ENCODE assay signal across 8 cellular contexts in the genomic region with DNA sequence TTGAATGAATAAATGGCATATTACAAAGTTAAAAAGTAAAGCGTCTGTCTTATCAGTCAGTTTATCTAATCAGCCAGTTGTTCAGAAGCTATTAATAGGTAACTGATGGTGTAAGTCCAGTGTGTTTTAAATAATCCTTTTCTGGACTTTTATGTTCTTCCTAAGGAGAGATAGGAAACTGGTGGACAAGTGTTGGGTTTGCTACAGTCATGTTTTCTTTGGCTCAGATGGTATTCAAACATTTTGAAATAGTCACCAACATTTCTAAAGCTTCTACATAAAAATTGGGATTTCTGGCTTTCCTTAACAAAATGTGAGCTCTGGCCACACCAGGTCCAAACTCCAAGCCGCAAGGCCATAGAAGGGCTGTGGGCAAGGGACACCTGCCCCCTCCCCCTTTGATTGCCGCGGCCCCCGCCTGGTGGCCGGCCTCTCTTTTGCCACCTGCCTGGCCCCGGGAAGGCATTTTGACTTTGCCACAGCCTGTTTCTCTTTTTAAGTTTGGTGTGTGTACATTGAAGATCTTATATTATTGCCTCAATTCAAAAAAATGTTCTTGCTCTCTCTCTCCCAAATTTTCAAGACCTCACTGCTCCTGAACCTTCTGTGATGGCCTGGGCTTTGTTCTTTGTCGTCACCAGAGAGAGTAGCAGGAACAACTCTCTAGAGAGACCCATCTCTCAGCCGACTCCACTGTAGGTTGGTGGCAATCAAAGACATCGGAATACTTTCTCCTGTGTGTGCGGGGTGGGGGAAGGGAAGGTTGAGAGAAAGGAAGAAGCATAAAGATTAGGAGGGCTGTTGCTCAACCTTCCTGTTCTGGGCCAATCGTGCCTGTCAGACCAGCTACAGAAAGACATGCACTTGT.
DNase-seq lines count a peak whose midpoint lies in the region; ATAC-seq and TF ChIP-seq lines count a peak whose summit lies in the region.

No MANE protein-coding gene starts in this region.

- peak; percentile 24 for DNase-seq in GM23248
- peak; percentile 57 for DNase-seq in SK-MEL-5 (ENCODE audit: low read depth, low spot score)
- peak; percentile 71 for DNase-seq in endodermal cell
- no peak for DNase-seq in activated gamma-delta T cell treated with Interleukin-2 at 50 U/mL for 16 hours
- DNase-seq in NCI-H1694 treated with DMSO at 0.1 percent for 48 hours (lab: John Stamatoyannopoulos, UW), result no peak
- DNase-seq in NCI-H446 (lab: John Stamatoyannopoulos, UW), result no peak

- no peaks in the 10 kb centered on the region for H3K9me2 ChIP-seq in GM23248 (ENCODE audit: insufficient read depth)

- no peak overlapping the region for H3K4me2 ChIP-seq in GM23248 (ENCODE audit: unreplicated experiment)

- ATAC-seq in activated CD4-positive, CD25-positive, alpha-beta regulatory T cell treated with anti-CD3 and anti-CD28 coated beads, Interleukin-2, amount 50 U/mL, for 24 hours, result no peak

- H3K36me3 Mint-ChIP-seq in endodermal cell (ENCODE audit: low read depth), result no peaks in the 10 kb centered on the region

- no peaks in the 10 kb centered on the region for H3K9me3 Mint-ChIP-seq in endodermal cell

- TF ChIP-seq CTCF in endodermal cell (conservative IDR thresholded peaks at IDR 0.05) (peak; percentile 40), neutrophil (IDR thresholded peaks at IDR 0.05) (no peak)

- H3K9me3 ChIP-seq in GM23248 (ENCODE audit: low read depth), result no peaks in the 10 kb centered on the region
- no peaks in the 10 kb centered on the region for H3K9me3 ChIP-seq in endodermal cell (ENCODE audit: control insufficient read depth, low read length)
- H3K9me3 ChIP-seq in neutrophil, result no peaks in the 10 kb centered on the region

- peaks cover 29% of the 10 kb centered on the region for H3K4me1 Mint-ChIP-seq in endodermal cell

- no peaks in the 10 kb centered on the region for H3K27me3 Mint-ChIP-seq in endodermal cell (ENCODE audit: insufficient read depth)

- no peaks in the 10 kb centered on the region for H3K36me3 ChIP-seq in GM23248 (ENCODE audit: low read depth)
- H3K36me3 ChIP-seq in endodermal cell (ENCODE audit: control insufficient read depth, insufficient read depth, low read length), result no peaks in the 10 kb centered on the region
- H3K36me3 ChIP-seq in neutrophil, result no peaks in the 10 kb centered on the region

- no peaks in the 10 kb centered on the region; the same call in 1 of the 2 replicates for H3F3A ChIP-seq in GM23248 (ENCODE audit: insufficient read depth)

- H2AFZ ChIP-seq in GM23248, result peak overlapping the region; percentile 60

- 78 to 80% methylated on average over 9 to 12 of the region's 12 CpGs for WGBS in GM23248 (ENCODE audit: low coverage in 1 of 2, low lambda C conversion rate in 2 of 2, missing lambda C conversion rate in 2 of 2), 2 experiments
- WGBS in endodermal cell (ENCODE audit: insufficient coverage in 1 of 2, insufficient read length in 1 of 2), 2 experiments, result 46 to 63% methylated on average over 4 to 11 of the region's 12 CpGs

- no peaks in the 10 kb centered on the region for H4K20me1 ChIP-seq in GM23248 (ENCODE audit: insufficient read depth)

- H3K27me3 ChIP-seq in GM23248 (replicated peaks; ENCODE audit: insufficient read depth) (no peaks in the 10 kb centered on the region), endodermal cell (ENCODE audit: control insufficient read depth, insufficient read depth, low read length, poor library complexity, severe bottlenecking) (no peaks in the 10 kb centered on the region), neutrophil (no peaks in the 10 kb centered on the region)

- H3K4me3 ChIP-seq in GM23248, result no peak overlapping the region
- peak overlapping the region; percentile 5 for H3K4me3 ChIP-seq in endodermal cell (ENCODE audit: low read length)
- peak overlapping the region; percentile 50 to 51 for H3K4me3 ChIP-seq in neutrophil (ENCODE audit: low read depth in 1 of 2, low read length in 1 of 2)

- in situ Hi-C loops in GM23248 (cut with MboI) (no loop called here), SK-MEL-5 (cut with HindIII; ENCODE audit: low pct_unique_long_range_greater_than_20kb, low sequenced_read_pairs) (no loop called here)

- H3K79me2 ChIP-seq in GM23248 (ENCODE audit: insufficient read depth), result no peaks in the 10 kb centered on the region

- H3K4me1 ChIP-seq in GM23248 (ENCODE audit: insufficient read depth) (no peaks in the 10 kb centered on the region), endodermal cell (ENCODE audit: control insufficient read depth, insufficient read depth, low read length) (peaks cover 10% of the 10 kb centered on the region), neutrophil (ENCODE audit: control insufficient read depth in 1 of 2, insufficient read depth in 1 of 2, low read depth in 1 of 2, low read length in 1 of 2) (peaks cover 39 to 42% of the 10 kb centered on the region in 2 experiments)

- H3K27ac Mint-ChIP-seq in endodermal cell, result peak overlapping the region; percentile 81

- H3K9ac ChIP-seq in GM23248 (no peak overlapping the region), endodermal cell (ENCODE audit: extremely low read depth, low read length, poor library complexity, severe bottlenecking) (no peak overlapping the region)

- H3K4me3 Mint-ChIP-seq in endodermal cell, result peak overlapping the region; percentile 14

- H3K27ac ChIP-seq in GM23248, result no peak overlapping the region
- H3K27ac ChIP-seq in endodermal cell (ENCODE audit: low read depth, low read length), result peak overlapping the region; percentile 67
- peak overlapping the region; percentile 80 for H3K27ac ChIP-seq in neutrophil

Comparison
In these comparisons a context has a peak if more than half of its experiments do, and no peak if none do; other contexts are left out.
1. DNase-seq: peak in GM23248 (single experiment), SK-MEL-5 (single experiment) and endodermal cell (single experiment); none in activated gamma-delta T cell treated with Interleukin-2 at 50 U/mL for 16 hours (single experiment), NCI-H1694 treated with DMSO at 0.1 percent for 48 hours (single experiment) and NCI-H446 (0 of 2).